Comparison of ENCODE assay signal across 8 cellular contexts in the genomic region with DNA sequence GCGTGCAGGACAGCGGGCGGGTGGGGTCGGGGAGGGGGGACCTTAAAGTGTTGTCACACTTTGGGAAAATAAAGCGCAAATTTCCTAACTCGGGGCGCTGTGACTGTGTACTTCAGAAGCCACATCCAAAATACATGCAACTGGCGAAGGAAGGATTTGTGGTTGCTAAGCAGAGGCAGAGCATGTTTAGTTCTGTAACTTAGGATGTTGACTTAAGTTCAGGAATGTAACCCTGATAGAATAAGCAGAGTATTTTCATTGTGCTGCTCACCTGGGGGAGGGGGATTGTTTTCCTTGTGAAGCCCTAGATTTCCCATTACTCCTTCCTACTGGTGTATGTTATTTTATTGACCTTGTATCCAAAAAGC. TPM values are rescaled to one million over a fixed set of nuclear protein-coding genes. Genes with fewer than 3 reads are reported as not detected.
DNase-seq lines count a peak whose midpoint lies in the region; ATAC-seq and TF ChIP-seq lines count a peak whose summit lies in the region.

No MANE protein-coding gene starts in this region.

- H3K27ac Mint-ChIP-seq in CD8-positive, alpha-beta T cell: peak overlapping the region; percentile 77

- POLR2A ChIA-PET in CD8-positive, alpha-beta T cell (lab: Charles Lee): interaction anchor here (0.7 to 7.2 kb wide), 5 partner anchors 27 to 215 kb away, joined by 3 to 67 read pairs (median 6); no protein-coding TSS in a partner anchor

- 1% methylated on average over 8 of the region's 8 CpGs for WGBS in lung, 2 donors

- CTCF ChIA-PET in CD8-positive, alpha-beta T cell (lab: Charles Lee): interaction anchor here (0.8 to 6.5 kb wide), 23 partner anchors 11 to 750 kb away, joined by 3 to 140 read pairs (median 5); no protein-coding TSS in a partner anchor

- intact Hi-C loops in CD8-positive, alpha-beta T cell (cut with DNase I, micrococcal nuclease): loop anchor here (1.0 to 10.0 kb wide), 17 partner anchors 37 to 1170 kb away; a partner anchor contains a TSS
- intact Hi-C loops in upper lobe of right lung (cut with DNase I): loop anchor here (5.0 kb wide), 1 partner anchor 207 kb away; no protein-coding TSS in a partner anchor

- no peak overlapping the region for H3K27ac ChIP-seq in CD8-positive, alpha-beta T cell (ENCODE audit: low read depth, low read length)
- H3K27ac ChIP-seq in lung (ENCODE audit: low read depth in 1 of 2, low read length in 1 of 2) (peak overlapping the region; percentile 91 to 94), upper lobe of right lung (peak overlapping the region; percentile 88)

- no peaks in the 10 kb centered on the region for H3K36me3 ChIP-seq in CD8-positive, alpha-beta T cell (ENCODE audit: insufficient read depth, low read length)
- H3K36me3 ChIP-seq in lung (ENCODE audit: control insufficient read depth in 2 of 2, insufficient read depth in 2 of 2, low read length in 2 of 2) (peaks cover 2% of the 10 kb centered on the region in 2 donors), upper lobe of right lung (peaks cover 5% of the 10 kb centered on the region)

- peaks cover 9% of the 10 kb centered on the region for H3K36me3 Mint-ChIP-seq in CD8-positive, alpha-beta T cell

- no peaks in the 10 kb centered on the region for H3K9me3 ChIP-seq in CD8-positive, alpha-beta T cell (ENCODE audit: low read length)
- no peaks in the 10 kb centered on the region for H3K9me3 ChIP-seq in lung (ENCODE audit: control insufficient read depth in 2 of 2, insufficient read depth in 1 of 2, low read length in 1 of 2)
- H3K9me3 ChIP-seq in upper lobe of right lung: no peaks in the 10 kb centered on the region

- TF ChIP-seq CTCF in CD8-positive, alpha-beta T cell (IDR thresholded peaks at IDR 0.05): no peak
- no peak for TF ChIP-seq CTCF in LNCaP clone FGC (IDR thresholded peaks at IDR 0.05; ENCODE audit: control insufficient read depth, extremely low read depth, insufficient read depth)
- TF ChIP-seq CTCF in lung (IDR thresholded peaks at IDR 0.05; ENCODE audit: control extremely low read depth, extremely low read depth): no peak
- no peak for TF ChIP-seq CTCF in upper lobe of right lung (IDR thresholded peaks at IDR 0.05)

- H3K27me3 ChIP-seq in CD8-positive, alpha-beta T cell (ENCODE audit: insufficient read depth, low read length): no peaks in the 10 kb centered on the region
- no peaks in the 10 kb centered on the region for H3K27me3 ChIP-seq in lung (ENCODE audit: control insufficient read depth, insufficient read depth)
- H3K27me3 ChIP-seq in upper lobe of right lung: no peaks in the 10 kb centered on the region

- peak overlapping the region; percentile 20 for H3K4me3 ChIP-seq in CD8-positive, alpha-beta T cell (ENCODE audit: low read depth, low read length)
- H3K4me3 ChIP-seq in LNCaP clone FGC (ENCODE audit: low read depth, low read length) (peak overlapping the region; percentile 43), lung (peak overlapping the region; percentile 77), upper lobe of right lung (peak overlapping the region; percentile 49)

- H3K27me3 Mint-ChIP-seq in CD8-positive, alpha-beta T cell (ENCODE audit: low read depth): no peaks in the 10 kb centered on the region

- peaks cover 35% of the 10 kb centered on the region for H3K4me1 ChIP-seq in CD8-positive, alpha-beta T cell (ENCODE audit: insufficient read depth, low read length)
- peaks cover 2 to 9% of the 10 kb centered on the region in 2 donors for H3K4me1 ChIP-seq in lung (ENCODE audit: control insufficient read depth in 2 of 2, insufficient read depth in 2 of 2, low read length in 2 of 2)
- peaks cover 39% of the 10 kb centered on the region for H3K4me1 ChIP-seq in upper lobe of right lung

- no peaks in the 10 kb centered on the region for H3K9me3 Mint-ChIP-seq in CD8-positive, alpha-beta T cell

- H3K4me1 Mint-ChIP-seq in CD8-positive, alpha-beta T cell (ENCODE audit: low read depth): peaks cover 48% of the 10 kb centered on the region

- peak overlapping the region; percentile 83 for H3K4me3 Mint-ChIP-seq in CD8-positive, alpha-beta T cell

- no peak for ATAC-seq in CD8-positive, alpha-beta T cell
- no peak for ATAC-seq in lung (ENCODE audit: insufficient read depth, low FRiP score)
- peak; percentile 10 for ATAC-seq in upper lobe of right lung
- ATAC-seq in GM21447 (IDR thresholded peaks at IDR 0.05; ENCODE audit: unreplicated experiment): no peak

- DNase-seq in CD8-positive, alpha-beta T cell: no peak
- no peak for DNase-seq in LNCaP clone FGC (ENCODE audit: low read depth)
- peak; percentile 49 for DNase-seq in cerebellar cortex (ENCODE audit: low spot score)
- DNase-seq in lung (ENCODE audit: low spot score): no peak
- DNase-seq in upper lobe of right lung: no peak
- no peak for DNase-seq in cortex of kidney (lab: John Stamatoyannopoulos, UW)
- DNase-seq in mesenteric fat pad (ENCODE audit: low spot score): no peak

RNA-seq across cellular contexts. Expression of a gene that starts 0.5 kb away (rescaled TPM):
- 10 to 100 TPM; 51.9 to 57.1 TPM for total RNA-seq in CD8-positive, alpha-beta T cell
- total RNA-seq in lung (10 to 100 TPM; 21.0 to 45.4 TPM), upper lobe of right lung (31.4 TPM), mesenteric fat pad (35.0 TPM)
- 10 to 100 TPM; 14.6 to 15.3 TPM for polyA plus RNA-seq in lung

RNA-seq across cellular contexts. Expression of a gene that starts 47.0 kb away (rescaled TPM):
- 10 to 100 TPM; 13.8 to 13.9 TPM for total RNA-seq in CD8-positive, alpha-beta T cell
- total RNA-seq in lung (10 to 100 TPM; 15.1 to 37.9 TPM), upper lobe of right lung (15.7 TPM), mesenteric fat pad (13.5 TPM)
- polyA plus RNA-seq in lung: 10 to 100 TPM in 1 of 2 donors, 1 to 10 TPM in 1; 9.0 to 16.8 TPM

RNA-seq across cellular contexts. Expression of a gene that starts 56.9 kb away (rescaled TPM):
- total RNA-seq in CD8-positive, alpha-beta T cell: 1 to 10 TPM; 7.8 to 8.1 TPM
- total RNA-seq in lung: 10 to 100 TPM; 11.8 to 12.8 TPM
- 1 to 10 TPM; 5.3 to 9.1 TPM for polyA plus RNA-seq in lung
- 14.7 TPM for total RNA-seq in upper lobe of right lung
- total RNA-seq in mesenteric fat pad: 14.3 TPM

Comparison
In these comparisons a context has a peak if more than half of its experiments do, and no peak if none do; other contexts are left out.
1. H3K4me3 ChIP-seq: peak in every context shown above with its lines; median percentile 77 in lung; 49 in upper lobe of right lung; 43 in LNCaP clone FGC; 20 in CD8-positive, alpha-beta T cell.